26 cellular contexts compared by ENCODE assay signal in the genomic region with DNA sequence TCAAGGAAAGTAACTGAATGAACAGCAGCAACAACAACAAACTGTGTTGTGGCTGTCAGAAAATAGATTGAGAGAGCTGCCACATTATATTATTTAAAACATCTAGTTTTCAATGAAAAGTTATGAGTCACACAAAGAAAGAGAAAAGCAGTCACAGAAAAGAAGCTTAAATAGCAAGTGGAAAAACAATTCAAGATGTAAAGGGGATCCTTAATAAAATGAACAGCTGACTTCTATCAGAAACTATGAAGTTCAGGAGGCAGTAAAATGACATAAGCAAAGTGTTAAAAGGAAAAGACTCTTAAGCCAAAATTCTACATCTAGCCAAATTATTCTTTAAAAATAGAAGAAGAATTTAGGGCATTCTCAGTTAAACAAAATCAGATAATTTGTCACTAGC. TPM values are rescaled to one million over a fixed set of nuclear protein-coding genes. Genes with fewer than 3 reads are reported as not detected.
"Had no signal": no experiment of that assay in that cellular context is flagged by ENCODE, and none has a peak within 500 bp of the region (broad histone marks: within the 10 kb centered on the region; RNA-seq: fewer than 3 reads in every experiment).

No MANE protein-coding gene starts in this region.

- ATAC-seq: activated T-cell treated with anti-CD3 and anti-CD28 coated beads, Interleukin-2, amount 50 U/mL, for 4 hours; foreskin keratinocyte; naive thymus-derived CD4-positive, alpha-beta T cell; T-helper 17 cell had no signal

- DNase-seq: activated CD4-positive, alpha-beta T cell treated with anti-CD3 and anti-CD28 coated beads for 4 hours; activated CD4-positive, alpha-beta T cell treated with anti-CD3 and anti-CD28 coated beads, Interleukin-2, amount 50 U/mL, for 48 hours; activated CD4-positive, CD25-positive, alpha-beta regulatory T cell; activated CD8-positive, alpha-beta memory T cell treated with anti-CD3 and anti-CD28 coated beads, Interleukin-2, amount 50 U/mL, for 48 hours; activated naive CD4-positive, alpha-beta T cell treated with Interleukin-2 at 50 U/mL for 16 hours; activated naive CD8-positive, alpha-beta T cell treated with anti-CD3 and anti-CD28 coated beads for 36 hours; activated T-cell treated with anti-CD3 and anti-CD28 coated beads, Interleukin-2, amount 50 U/mL, for 4 hours; amniotic stem cell; colonic mucosa; dorsolateral prefrontal cortex; foreskin keratinocyte; glutamatergic neuron; hypothalamus; naive thymus-derived CD4-positive, alpha-beta T cell; occipital lobe; spleen; stimulated activated CD4-positive, alpha-beta T cell treated with anti-CD3 and anti-CD28 coated beads, Interleukin-4, amount 100 ng/mL, for 1 hour; stimulated activated naive CD4-positive, alpha-beta T cell treated with Interleukin-2 at 50 U/mL for 16 hours; T-helper 17 cell; thyroid gland; uterus had no signal

- H3K9me3 ChIP-seq: breast epithelium, colonic mucosa, spleen, thyroid gland, uterus had no signal

- H3K4me1 ChIP-seq: breast epithelium, colonic mucosa, foreskin keratinocyte, uterus had no signal

- H3K36me3 ChIP-seq: breast epithelium, colonic mucosa, spleen, thyroid gland, uterus had no signal

- H3K27ac ChIP-seq: breast epithelium, colonic mucosa, epithelial cell of prostate, foreskin keratinocyte, thyroid gland had no signal

- H3K27me3 ChIP-seq: colonic mucosa, uterus had no signal

- H3K4me3 ChIP-seq: colonic mucosa, spleen, thyroid gland, uterus had no signal

RNA-seq across cellular contexts. Expression of a gene that starts 5.6 kb away (rescaled TPM):
- total RNA-seq: activated CD8-positive, alpha-beta memory T cell treated with anti-CD3 and anti-CD28 coated beads for 36 hours; activated naive CD8-positive, alpha-beta T cell treated with anti-CD3 and anti-CD28 coated beads for 36 hours; activated T-helper 2 cell treated with anti-CD3 and anti-CD28 coated beads, Interferon-gamma antibody, Interleukin-2, Interleukin-4, amounts not matched to agents 10 μg/mL and 5 μg/mL and 100 μg/mL, durations not matched to agents 14 hours and 24 hours and 36 hours; foreskin keratinocyte; naive thymus-derived CD4-positive, alpha-beta T cell; neural crest cell; T-helper 17 cell had no signal
- polyA plus RNA-seq: foreskin keratinocyte; naive thymus-derived CD4-positive, alpha-beta T cell had no signal

RNA-seq across cellular contexts. Expression of a gene that starts 42.6 kb away (rescaled TPM):
- total RNA-seq: activated CD8-positive, alpha-beta memory T cell treated with anti-CD3 and anti-CD28 coated beads for 36 hours; activated naive CD8-positive, alpha-beta T cell treated with anti-CD3 and anti-CD28 coated beads for 36 hours; activated T-cell treated with anti-CD3 and anti-CD28 coated beads, Interleukin-2, amount 50 U/mL, for 4 hours; activated T-helper 2 cell treated with anti-CD3 and anti-CD28 coated beads, Interferon-gamma antibody, Interleukin-2, Interleukin-4, amounts not matched to agents 10 μg/mL and 5 μg/mL and 100 μg/mL, durations not matched to agents 14 hours and 24 hours and 36 hours; foreskin keratinocyte; naive thymus-derived CD4-positive, alpha-beta T cell; neural crest cell; T-helper 17 cell had no signal
- polyA plus RNA-seq: foreskin keratinocyte; naive thymus-derived CD4-positive, alpha-beta T cell had no signal
